In the genomic region with DNA sequence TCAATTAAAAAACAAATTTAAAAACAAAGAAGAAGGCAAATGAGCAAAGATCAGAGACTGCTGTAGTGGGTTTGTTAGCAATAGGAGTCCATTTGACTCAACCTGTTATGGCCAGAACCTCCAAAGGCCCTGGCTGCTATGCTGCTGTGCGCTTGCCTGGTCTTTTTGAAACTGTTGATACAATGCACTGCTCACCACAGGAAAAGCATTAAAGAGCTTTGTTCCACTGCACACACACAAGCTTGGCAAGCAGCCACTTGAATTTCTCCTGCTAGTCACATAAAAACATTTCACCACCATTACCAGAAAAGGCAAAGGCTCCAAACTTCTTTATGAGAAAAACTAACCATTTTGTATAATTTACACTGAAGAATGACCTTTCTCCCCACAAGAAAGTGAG, we compare ENCODE assay signal across 9 cellular contexts.
DNase-seq lines count a peak whose midpoint lies in the region; ATAC-seq and TF ChIP-seq lines count a peak whose summit lies in the region.
"Had no signal": no experiment of that assay in that cellular context is flagged by ENCODE, and none has a peak within 500 bp of the region (broad histone marks: within the 10 kb centered on the region; RNA-seq: fewer than 3 reads in every experiment).

No MANE protein-coding gene starts in this region.

- in situ Hi-C loops in SK-MEL-5 (cut with HindIII; ENCODE audit: low pct_unique_long_range_greater_than_20kb, low sequenced_read_pairs) = no loop called here

- intact Hi-C loops in psoas muscle (cut with DNase I) = no loop called here

- H3K9me3 ChIP-seq in psoas muscle = no peaks in the 10 kb centered on the region

- WGBS in psoas muscle, 3 donors = 50 to 57% (median 56%) methylated on average over 1 of the region's 1 CpG

- no peak overlapping the region for H3K4me3 ChIP-seq in retinal pigment epithelial cell (ENCODE audit: low read length)
- H3K4me3 ChIP-seq in psoas muscle = no peak overlapping the region

- ATAC-seq in psoas muscle (no peak), HG03571 (IDR thresholded peaks at IDR 0.05; ENCODE audit: unreplicated experiment) (no peak)

- TF ChIP-seq CTCF in retinal pigment epithelial cell (conservative IDR thresholded peaks at IDR 0.05; ENCODE audit: low read depth, low read length) (no peak), psoas muscle (IDR thresholded peaks at IDR 0.05) (no peak)

- no peaks in the 10 kb centered on the region for H3K27me3 ChIP-seq in psoas muscle (ENCODE audit: insufficient read depth in 3 of 3, low read length in 2 of 3)

- H3K27ac ChIP-seq in psoas muscle = no peak overlapping the region

- peak; percentile 36 for DNase-seq in NCI-H1105 (lab: John Stamatoyannopoulos, UW)
- peak; percentile 38 for DNase-seq in SK-MEL-5 (ENCODE audit: low read depth, low spot score)
- DNase-seq in glomerular visceral epithelial cell (ENCODE audit: extremely low spot score) = peak; percentile 21
- DNase-seq in retinal pigment epithelial cell (ENCODE audit: low read depth) = peak; percentile 50
- DNase-seq in psoas muscle = no peak
- no peak for DNase-seq in KG1 (lab: John Stamatoyannopoulos, UW)
- no peak for DNase-seq in HUDEP-2 (lab: John Stamatoyannopoulos, UW; ENCODE audit: unreplicated experiment in 76 of 76)
- DNase-seq: NCI-H1048 had no signal

- no peaks in the 10 kb centered on the region for H3K36me3 ChIP-seq in psoas muscle (ENCODE audit: insufficient read depth in 1 of 2, low read depth in 1 of 2)

- no peaks in the 10 kb centered on the region for H3K4me1 ChIP-seq in psoas muscle

Comparison
In these comparisons a context has a peak if more than half of its experiments do, and no peak if none do; other contexts are left out.
1. DNase-seq: peak in NCI-H1105 (single experiment), SK-MEL-5 (single experiment), glomerular visceral epithelial cell (single experiment) and retinal pigment epithelial cell (single experiment); none in psoas muscle (0 of 2), KG1 (single experiment) and HUDEP-2 (0 of 76).